12 cellular contexts compared by ENCODE assay signal in genomic region chr9:130328349-130328801, GRCh38.
DNase-seq lines count a peak whose midpoint lies in the region; ATAC-seq and TF ChIP-seq lines count a peak whose summit lies in the region.
"Had no signal": no experiment of that assay in that cellular context is flagged by ENCODE, and none has a peak within 500 bp of the region (broad histone marks: within the 10 kb centered on the region; RNA-seq: fewer than 3 reads in every experiment).

No MANE protein-coding gene starts in this region.

- TF ChIP-seq CTCF in foreskin fibroblast (IDR thresholded peaks at IDR 0.05; ENCODE audit: low read depth, low read length) (no peak), omental fat pad (IDR thresholded peaks at IDR 0.05) (no peak)

- intact Hi-C loops in Right ventricle myocardium inferior (cut with DNase I) (no loop called here), cardiac septum (cut with DNase I) (no loop called here), posterior cingulate gyrus (cut with DNase I) (no loop called here)

- ATAC-seq in Right ventricle myocardium inferior (peak; percentile 60), omental fat pad (ENCODE audit: low FRiP score) (peak; percentile 49), GM18502 (IDR thresholded peaks at IDR 0.05; ENCODE audit: poor library complexity, unreplicated experiment) (no peak), GM18519 (IDR thresholded peaks at IDR 0.05; ENCODE audit: low FRiP score, unreplicated experiment) (no peak)

- H3K4me3 ChIP-seq in foreskin fibroblast (ENCODE audit: low read depth in 1 of 2, low read length in 2 of 2): no peak overlapping the region

- DNase-seq in Right ventricle myocardium inferior (ENCODE audit: missing footprints) (no peak), cardiac septum (ENCODE audit: low spot score) (no peak), foreskin fibroblast (peak; percentile 32 to 52), omental fat pad (ENCODE audit: low spot score) (no peak), posterior cingulate gyrus (no peak), NK-92 (lab: John Stamatoyannopoulos, UW; ENCODE audit: unreplicated experiment) (no peak)
- DNase-seq: activated CD4-positive, alpha-beta T cell treated with anti-CD3 and anti-CD28 coated beads for 1 hour; AML-193; NCI-H2029; SHP77 had no signal

Comparison
In these comparisons a context has a peak if more than half of its experiments do, and no peak if none do; other contexts are left out.
1. ATAC-seq: peak in Right ventricle myocardium inferior (single experiment) and omental fat pad (single experiment); none in GM18502 (single experiment) and GM18519 (single experiment).
2. DNase-seq: peak in foreskin fibroblast (2 of 2); none in Right ventricle myocardium inferior (single experiment), cardiac septum (single experiment), omental fat pad (single experiment), posterior cingulate gyrus (0 of 10) and NK-92 (single experiment).